In genomic region chr1:41056907-41057306, GRCh38 we compare ENCODE assay signal across 25 cellular contexts.
"Had no signal": no experiment of that assay in that cellular context is flagged by ENCODE, and none has a peak within 500 bp of the region (broad histone marks: within the 10 kb centered on the region; RNA-seq: fewer than 3 reads in every experiment).

No MANE protein-coding gene starts in this region.

- H3K9me3 ChIP-seq: SK-N-SH had no signal

- H3K4me3 Mint-ChIP-seq: IgD-negative memory B cell, T-cell had no signal

- H3K4me2 ChIP-seq: KMS-11, SK-N-SH had no signal

- H3K4me1 Mint-ChIP-seq: T-cell had no signal

- ATAC-seq: K562, Panc1, PC-3, T-cell had no signal

- H3K27ac ChIP-seq: HL-60, KMS-11, RWPE1 had no signal

- DNase-seq: Kasumi-1, MM.1S, NCI-H1092 treated with DMSO at 0.1 percent for 48 hours, NCI-H1436, NCI-H187, NCI-H2029, NCI-H2081 treated with DMSO at 0.1 percent for 48 hours, NCI-H2171, NCI-H226, NCI-H446, NCI-H510A, NCI-H524 treated with DMSO at 0.1 percent for 48 hours, NCI-H69, NCI-H774, PC-3, SHP77, SK-N-SH, SW 1271, T-cell had no signal

- H3K9me3 Mint-ChIP-seq: IgD-negative memory B cell, T-cell had no signal

- H3K9me2 ChIP-seq: SK-N-SH had no signal

- H3K27ac Mint-ChIP-seq: IgD-negative memory B cell, T-cell had no signal

- H3K27me3 Mint-ChIP-seq: IgD-negative memory B cell, T-cell had no signal

- H3K4me3 ChIP-seq: K562 had no signal
